In the genomic region with DNA sequence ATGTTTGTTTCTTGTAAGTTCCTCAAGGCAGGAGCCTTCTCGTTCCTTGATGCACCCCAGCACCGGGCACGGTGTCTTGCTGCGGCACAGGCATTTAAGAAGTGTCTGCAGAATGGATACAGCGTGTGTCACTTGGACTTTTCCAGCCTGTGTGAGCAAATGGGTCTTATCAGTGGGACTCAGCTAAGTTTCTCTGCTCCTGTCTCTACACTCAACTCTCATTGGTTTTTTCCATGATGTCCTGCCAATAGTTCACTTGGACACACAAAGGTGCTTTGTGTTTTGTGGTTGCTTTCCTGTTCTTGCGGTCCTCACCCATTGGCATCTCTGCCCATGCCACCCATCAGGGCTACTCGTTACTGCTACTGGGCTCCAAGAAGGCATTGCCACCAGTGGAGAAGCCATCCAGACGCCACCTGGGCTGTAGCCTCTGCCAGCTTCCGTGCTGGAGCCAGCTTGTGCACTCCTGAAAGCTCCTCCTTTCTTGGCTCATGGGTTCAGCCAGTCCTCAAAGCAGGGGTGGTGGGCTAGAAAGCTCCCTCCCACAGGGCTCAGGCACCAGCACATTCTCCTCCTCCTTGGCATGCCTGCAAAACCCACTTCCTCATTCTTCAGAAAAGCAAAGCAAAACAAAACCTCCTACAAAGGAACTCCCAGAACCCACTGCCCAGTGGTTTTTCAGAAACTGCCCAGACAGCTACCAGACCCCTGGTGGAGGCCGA, we compare ENCODE assay signal across 8 cellular contexts. TPM values are rescaled to one million over a fixed set of nuclear protein-coding genes. Genes with fewer than 3 reads are reported as not detected.
DNase-seq lines count a peak whose midpoint lies in the region; ATAC-seq and TF ChIP-seq lines count a peak whose summit lies in the region.

No MANE protein-coding gene starts in this region.

- H3K4me3 ChIP-seq in esophagus (ENCODE audit: low read depth in 1 of 2, low read length in 2 of 2) = no peak overlapping the region

- H3K27me3 ChIP-seq in esophagus (ENCODE audit: control insufficient read depth in 1 of 2, insufficient read depth in 2 of 2, low read length in 2 of 2) = no peaks in the 10 kb centered on the region

- H3K4me1 Mint-ChIP-seq in natural killer cell treated with Interleukin-12 subunit alpha and Interleukin-12 subunit beta and Interleukin-15 and Interleukin-18, amount 100 ng/mL, for 72 hours (ENCODE audit: low read depth in 2 of 2) = peaks cover 28 to 34% of the 10 kb centered on the region in 2 donors

- DNase-seq in natural killer cell treated with Interleukin-12 subunit alpha and Interleukin-12 subunit beta and Interleukin-15 and Interleukin-18, amount 100 ng/mL, for 72 hours (ENCODE audit: low spot score) = no peak
- DNase-seq in NCI-H2107 treated with DMSO at 0.1 percent for 48 hours (lab: John Stamatoyannopoulos, UW; ENCODE audit: unreplicated experiment) = no peak
- DNase-seq in cerebellar cortex (ENCODE audit: low spot score) = no peak

- H3K36me3 Mint-ChIP-seq in natural killer cell treated with Interleukin-12 subunit alpha and Interleukin-12 subunit beta and Interleukin-15 and Interleukin-18, amount 100 ng/mL, for 72 hours = no peaks in the 10 kb centered on the region

- H3K27ac Mint-ChIP-seq in natural killer cell treated with Interleukin-12 subunit alpha and Interleukin-12 subunit beta and Interleukin-15 and Interleukin-18, amount 100 ng/mL, for 72 hours = peak overlapping the region in 1 of 2 donors; percentile 59

- H3K9me3 Mint-ChIP-seq in natural killer cell treated with Interleukin-12 subunit alpha and Interleukin-12 subunit beta and Interleukin-15 and Interleukin-18, amount 100 ng/mL, for 72 hours = no peaks in the 10 kb centered on the region

- H3K4me3 Mint-ChIP-seq in natural killer cell treated with Interleukin-12 subunit alpha and Interleukin-12 subunit beta and Interleukin-15 and Interleukin-18, amount 100 ng/mL, for 72 hours = peak overlapping the region; percentile 43

- peak overlapping the region; percentile 46 to 66 for H3K27ac ChIP-seq in esophagus (ENCODE audit: low read depth in 2 of 2, low read length in 1 of 2)

- 51 to 58% methylated on average over 10 of the region's 10 CpGs for WGBS in esophagus, 2 donors

- H3K9me3 ChIP-seq in esophagus (ENCODE audit: control insufficient read depth in 2 of 2, insufficient read depth in 1 of 2, low read depth in 1 of 2, low read length in 1 of 2) = no peaks in the 10 kb centered on the region

- H3K36me3 ChIP-seq in esophagus (ENCODE audit: control insufficient read depth in 2 of 2, insufficient read depth in 2 of 2, low read length in 1 of 2) = no peaks in the 10 kb centered on the region

- H3K27me3 Mint-ChIP-seq in natural killer cell treated with Interleukin-12 subunit alpha and Interleukin-12 subunit beta and Interleukin-15 and Interleukin-18, amount 100 ng/mL, for 72 hours = peaks cover 20 to 34% of the 10 kb centered on the region in 2 donors

- H3K4me1 ChIP-seq in esophagus (ENCODE audit: control insufficient read depth in 2 of 2, insufficient read depth in 2 of 2, low read length in 1 of 2) = peaks cover 4 to 12% of the 10 kb centered on the region in 2 donors

- ATAC-seq in GM18861 (IDR thresholded peaks at IDR 0.05; ENCODE audit: unreplicated experiment) (peak; percentile 93), HG03066 (IDR thresholded peaks at IDR 0.05; ENCODE audit: low read depth, unreplicated experiment) (peak; percentile 75), SK-N-SH treated with all-trans-retinoic acid at 6 μM for 48 hours (peak; percentile 80), HG02884 (IDR thresholded peaks at IDR 0.05; ENCODE audit: unreplicated experiment) (no peak)
- ATAC-seq in natural killer cell treated with Interleukin-12 subunit alpha and Interleukin-12 subunit beta and Interleukin-15 and Interleukin-18, amount 100 ng/mL, for 72 hours = no peak

TF ChIP-seq in SK-N-SH treated with all-trans-retinoic acid at 6 μM for 48 hours, 23 proteins besides CTCF, POLR2A, EP300 and RAD21:
- TF ChIP-seq GLIS3 (CRISPR knock-in tag; IDR thresholded peaks at IDR 0.05) = no peak
- TF ChIP-seq ZFP30 (CRISPR knock-in tag; IDR thresholded peaks at IDR 0.05) = no peak
- no peak for TF ChIP-seq ZC3H10 (CRISPR knock-in tag; IDR thresholded peaks at IDR 0.05)
- no peak for TF ChIP-seq OSR1 (CRISPR knock-in tag; IDR thresholded peaks at IDR 0.05)
- no peak for TF ChIP-seq ZNF70 (CRISPR knock-in tag; IDR thresholded peaks at IDR 0.05)
- no peak for TF ChIP-seq PPARA (CRISPR knock-in tag; IDR thresholded peaks at IDR 0.05; ENCODE audit: borderline replicate concordance)

RNA-seq across cellular contexts. Expression of a gene that starts 41.4 kb away (rescaled TPM):
- polyA plus RNA-seq in esophagus = 10 to 100 TPM; 67.2 to 67.4 TPM
- total RNA-seq in natural killer cell treated with Interleukin-12 subunit alpha and Interleukin-12 subunit beta and Interleukin-15 and Interleukin-18, amount 100 ng/mL, for 72 hours = not detected

Comparison
In these comparisons a context has a peak if more than half of its experiments do, and no peak if none do; other contexts are left out.
1. ATAC-seq: peak in GM18861 (single experiment), HG03066 (single experiment) and SK-N-SH treated with all-trans-retinoic acid at 6 μM for 48 hours (single experiment); none in natural killer cell treated with Interleukin-12 subunit alpha and Interleukin-12 subunit beta and Interleukin-15 and Interleukin-18, amount 100 ng/mL, for 72 hours (0 of 2) and HG02884 (single experiment).